Comparison of ENCODE assay signal across 8 cellular contexts in the genomic region with DNA sequence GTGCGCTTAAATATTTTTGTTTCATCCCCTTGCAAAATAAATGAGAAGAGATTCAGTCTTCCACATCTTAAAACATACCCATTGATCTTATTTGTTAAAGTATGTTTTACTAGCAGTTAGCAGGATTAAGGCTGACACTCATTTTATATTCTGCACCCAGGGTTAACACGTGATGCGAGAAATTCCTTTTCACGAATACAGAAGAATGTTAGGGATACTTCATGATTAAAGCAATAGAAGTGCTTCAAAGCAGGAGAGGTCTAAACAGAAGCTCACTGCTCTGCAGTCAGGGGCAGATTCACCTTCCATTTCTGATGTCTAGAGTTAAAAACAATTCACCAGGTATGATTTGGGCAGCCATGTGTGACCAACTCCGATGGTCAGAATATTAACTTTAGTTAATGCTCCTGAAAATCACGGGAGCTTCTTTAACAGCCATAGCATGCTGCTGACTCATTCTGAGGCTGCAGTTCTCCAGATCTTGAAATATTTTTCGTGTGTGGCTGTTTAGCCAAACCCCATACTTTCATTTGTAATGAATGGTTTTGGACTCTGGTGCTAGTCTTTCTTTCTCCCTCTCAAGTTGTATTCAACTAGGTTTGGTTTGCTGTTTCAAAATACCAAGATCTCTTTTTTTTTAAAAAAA. TPM values are rescaled to one million over a fixed set of nuclear protein-coding genes. Genes with fewer than 3 reads are reported as not detected.
DNase-seq lines count a peak whose midpoint lies in the region; ATAC-seq and TF ChIP-seq lines count a peak whose summit lies in the region.

No MANE protein-coding gene starts in this region.

- no peaks in the 10 kb centered on the region for H3K27me3 ChIP-seq in breast epithelium
- no peaks in the 10 kb centered on the region for H3K27me3 ChIP-seq in foreskin keratinocyte

- H3K9me3 Mint-ChIP-seq in MCF 10A (ENCODE audit: unreplicated experiment) (no peaks in the 10 kb centered on the region), type B pancreatic cell (no peaks in the 10 kb centered on the region)

- H3K4me1 ChIP-seq in breast epithelium (no peaks in the 10 kb centered on the region), foreskin keratinocyte (peaks cover 53% of the 10 kb centered on the region)

- TF ChIP-seq CTCF in MCF 10A (IDR thresholded peaks at IDR 0.05; ENCODE audit: unreplicated experiment): no peak
- TF ChIP-seq CTCF in breast epithelium (IDR thresholded peaks at IDR 0.05): no peak
- TF ChIP-seq CTCF in foreskin keratinocyte (conservative IDR thresholded peaks at IDR 0.05): no peak
- no peak for TF ChIP-seq CTCF in type B pancreatic cell (conservative IDR thresholded peaks at IDR 0.05)

- peak; percentile 56 for ATAC-seq in SK-N-SH treated with all-trans-retinoic acid at 6 μM for 48 hours
- ATAC-seq in foreskin keratinocyte: no peak
- no peak for ATAC-seq in GM18867 (IDR thresholded peaks at IDR 0.05; ENCODE audit: unreplicated experiment)

- peak overlapping the region in 1 of 2 donors; percentile 40 for H3K27ac ChIP-seq in breast epithelium
- peak overlapping the region; percentile 3 for H3K27ac ChIP-seq in foreskin keratinocyte

- no peak for TF ChIP-seq POLR2A in breast epithelium (IDR thresholded peaks at IDR 0.05)

- H3K36me3 ChIP-seq in breast epithelium: no peaks in the 10 kb centered on the region

- H3K27me3 Mint-ChIP-seq in MCF 10A (ENCODE audit: insufficient read depth, unreplicated experiment): no peaks in the 10 kb centered on the region
- H3K27me3 Mint-ChIP-seq in type B pancreatic cell: no peaks in the 10 kb centered on the region

- H3K4me3 Mint-ChIP-seq in MCF 10A (ENCODE audit: unreplicated experiment) (peak overlapping the region; percentile 43), type B pancreatic cell (peak overlapping the region; percentile 69)

- H3K4me1 Mint-ChIP-seq in MCF 10A (ENCODE audit: insufficient read depth, unreplicated experiment): peaks cover 60% of the 10 kb centered on the region
- peaks cover 48% of the 10 kb centered on the region for H3K4me1 Mint-ChIP-seq in type B pancreatic cell (ENCODE audit: unreplicated experiment)

- no TSS peak for BruUV-seq in MCF 10A (replicated peaks; lab: Mats Ljungman, UMichigan)

- POLR2A ChIA-PET in MCF 10A (lab: Yijun Ruan, JAX): interaction anchor here (0.6 to 2.6 kb wide), 14 partner anchors 9 to 182 kb away, joined by 3 to 14 read pairs (median 5); a partner anchor contains a TSS

- H3K4me3 ChIP-seq in breast epithelium: no peak overlapping the region

- DNase-seq in MCF 10A (ENCODE audit: unreplicated experiment) (peak; percentile 46), breast epithelium (ENCODE audit: low spot score in 2 of 2) (no peak), foreskin keratinocyte (peak in 1 of 2 donors; percentile 61), type B pancreatic cell (ENCODE audit: extremely low spot score, unreplicated experiment) (no peak), SIG-M5 (lab: John Stamatoyannopoulos, UW) (no peak), GDM1 (lab: John Stamatoyannopoulos, UW) (no peak)

- peak overlapping the region; percentile 91 for H3K27ac Mint-ChIP-seq in MCF 10A (ENCODE audit: low read depth, unreplicated experiment)
- peak overlapping the region; percentile 93 for H3K27ac Mint-ChIP-seq in type B pancreatic cell

- no peaks in the 10 kb centered on the region for H3K9me3 ChIP-seq in breast epithelium

- intact Hi-C loops in MCF 10A (cut with micrococcal nuclease) (no loop called here), breast epithelium (cut with DNase I; ENCODE audit: low total_unique reads) (no loop called here)

- CTCF ChIA-PET in MCF 10A (lab: Yijun Ruan, JAX): interaction anchor here (0.6 to 2.4 kb wide), 10 partner anchors 17 to 753 kb away, joined by 3 to 15 read pairs (median 3); a partner anchor contains a TSS

- H3K36me3 Mint-ChIP-seq in MCF 10A (ENCODE audit: insufficient read depth, unreplicated experiment) (peaks cover 70% of the 10 kb centered on the region), type B pancreatic cell (peaks cover 41% of the 10 kb centered on the region)

TF ChIP-seq in SK-N-SH treated with all-trans-retinoic acid at 6 μM for 48 hours, 23 proteins besides CTCF, POLR2A, EP300 and RAD21:
- TF ChIP-seq ZNF70 (CRISPR knock-in tag; IDR thresholded peaks at IDR 0.05) (no peak), ARNTL (CRISPR knock-in tag; IDR thresholded peaks at IDR 0.05; ENCODE audit: borderline replicate concordance, low read depth) (no peak), ZFP3 (CRISPR knock-in tag; IDR thresholded peaks at IDR 0.05) (no peak), TOX (CRISPR knock-in tag; IDR thresholded peaks at IDR 0.05; ENCODE audit: borderline replicate concordance) (no peak), ISL1 (CRISPR knock-in tag; IDR thresholded peaks at IDR 0.05) (peak; percentile 5; the same call in 1 of the 2 replicates)
- TF ChIP-seq, protein P1, sequence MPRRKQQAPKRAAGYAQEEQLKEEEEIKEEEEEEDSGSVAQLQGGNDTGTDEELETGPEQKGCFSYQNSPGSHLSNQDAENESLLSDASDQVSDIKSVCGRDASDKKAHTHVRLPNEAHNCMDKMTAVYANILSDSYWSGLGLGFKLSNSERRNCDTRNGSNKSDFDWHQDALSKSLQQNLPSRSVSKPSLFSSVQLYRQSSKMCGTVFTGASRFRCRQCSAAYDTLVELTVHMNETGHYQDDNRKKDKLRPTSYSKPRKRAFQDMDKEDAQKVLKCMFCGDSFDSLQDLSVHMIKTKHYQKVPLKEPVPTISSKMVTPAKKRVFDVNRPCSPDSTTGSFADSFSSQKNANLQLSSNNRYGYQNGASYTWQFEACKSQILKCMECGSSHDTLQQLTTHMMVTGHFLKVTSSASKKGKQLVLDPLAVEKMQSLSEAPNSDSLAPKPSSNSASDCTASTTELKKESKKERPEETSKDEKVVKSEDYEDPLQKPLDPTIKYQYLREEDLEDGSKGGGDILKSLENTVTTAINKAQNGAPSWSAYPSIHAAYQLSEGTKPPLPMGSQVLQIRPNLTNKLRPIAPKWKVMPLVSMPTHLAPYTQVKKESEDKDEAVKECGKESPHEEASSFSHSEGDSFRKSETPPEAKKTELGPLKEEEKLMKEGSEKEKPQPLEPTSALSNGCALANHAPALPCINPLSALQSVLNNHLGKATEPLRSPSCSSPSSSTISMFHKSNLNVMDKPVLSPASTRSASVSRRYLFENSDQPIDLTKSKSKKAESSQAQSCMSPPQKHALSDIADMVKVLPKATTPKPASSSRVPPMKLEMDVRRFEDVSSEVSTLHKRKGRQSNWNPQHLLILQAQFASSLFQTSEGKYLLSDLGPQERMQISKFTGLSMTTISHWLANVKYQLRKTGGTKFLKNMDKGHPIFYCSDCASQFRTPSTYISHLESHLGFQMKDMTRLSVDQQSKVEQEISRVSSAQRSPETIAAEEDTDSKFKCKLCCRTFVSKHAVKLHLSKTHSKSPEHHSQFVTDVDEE (CRISPR knock-in tag; IDR thresholded peaks at IDR 0.05): no peak

RNA-seq across cellular contexts. Expression of a gene that starts 19.7 kb away (rescaled TPM):
- total RNA-seq in MCF 10A (2022): 83.6 and 130 TPM in 2 replicates
- total RNA-seq in breast epithelium: 10 to 100 TPM; 26.7 to 42.7 (median 30.2) TPM
- 138 and 139 TPM in 2 replicates for total RNA-seq in foreskin keratinocyte
- polyA plus RNA-seq in foreskin keratinocyte: 71.2 and 80.6 TPM in 2 replicates
- total RNA-seq in type B pancreatic cell (ENCODE audit: low replicate concordance): 16.6 and 52.1 TPM in 2 replicates
